ENCODE assay signal across 18 cellular contexts in the genomic region with DNA sequence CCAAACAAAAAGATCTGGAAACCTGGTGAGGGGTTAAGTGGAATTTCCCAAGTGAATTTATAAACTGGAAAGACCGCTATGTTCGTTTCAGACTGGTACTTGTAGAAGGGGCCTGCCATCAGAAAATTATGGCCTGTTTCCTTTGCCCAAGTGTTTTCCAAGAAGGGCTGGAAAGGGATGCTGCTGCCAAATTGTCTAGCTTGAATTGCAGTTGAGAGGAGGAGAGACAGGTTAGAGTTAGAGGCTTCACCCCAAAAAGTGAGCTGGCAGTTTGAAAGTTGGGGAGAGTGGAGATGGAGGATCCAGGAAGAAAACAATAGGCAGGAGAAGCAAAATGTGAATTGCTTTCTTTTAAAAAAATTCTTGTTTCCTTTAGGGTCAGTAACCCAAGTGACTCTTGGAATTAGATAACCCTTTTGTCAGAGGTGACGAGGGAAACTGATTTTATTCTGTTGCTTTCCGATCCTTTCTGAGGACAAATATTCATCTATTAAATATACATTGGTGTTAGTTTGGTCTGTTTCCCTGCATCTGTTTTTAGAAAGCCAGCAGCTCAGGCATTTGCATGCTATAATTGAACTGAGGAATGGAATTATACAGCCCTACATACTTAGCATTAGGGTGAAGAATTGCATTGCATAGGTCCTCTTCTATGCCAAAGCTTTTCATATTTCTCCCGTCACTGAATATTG.
A peak's percentile ranks its signal among the peaks of the same experiment; 100 is the strongest.
DNase-seq lines count a peak whose midpoint lies in the region; ATAC-seq and TF ChIP-seq lines count a peak whose summit lies in the region.
"Had no signal": no experiment of that assay in that cellular context is flagged by ENCODE, and none has a peak within 500 bp of the region (broad histone marks: within the 10 kb centered on the region; RNA-seq: fewer than 3 reads in every experiment).

No MANE protein-coding gene starts in this region.

- H3K27ac ChIP-seq in angular gyrus (ENCODE audit: low read depth, low read length) (peak overlapping the region; percentile 96), layer of hippocampus (ENCODE audit: low read depth, low read length) (peak overlapping the region; percentile 94), sigmoid colon (peak overlapping the region; percentile 72 to 91 (median 78))
- H3K27ac ChIP-seq: GM23248, SJSA1 had no signal

- DNase-seq in DMS79 (lab: John Stamatoyannopoulos, UW) (peak; percentile 27), sigmoid colon (no peak), posterior cingulate gyrus (no peak), HK-2 (ENCODE audit: unreplicated experiment) (no peak)
- no peak for DNase-seq in activated CD4-positive, alpha-beta T cell treated with anti-CD3 and anti-CD28 coated beads, Interleukin-2, amount 50 U/mL, for 4 hours
- DNase-seq: activated CD4-positive, alpha-beta T cell treated with anti-CD3 and anti-CD28 coated beads, Interleukin-2, amount 10 ng/mL, durations not matched to agents 7 days and 5 days; activated T-cell treated with anti-CD3 and anti-CD28 coated beads, Interleukin-2, amount 50 U/mL, for 48 hours; AML-193; amniotic stem cell; DMS 273 treated with DMSO at 0.1 percent for 48 hours; GM23248; MM.1S; stimulated activated naive CD4-positive, alpha-beta T cell treated with Interleukin-2 at 50 U/mL for 16 hours; T-helper 9 cell had no signal

- H3K27me3 ChIP-seq in layer of hippocampus (ENCODE audit: control insufficient read depth, insufficient read depth, low read length) (no peaks in the 10 kb centered on the region), sigmoid colon (no peaks in the 10 kb centered on the region)

- H3K9me3 ChIP-seq in sigmoid colon, result no peaks in the 10 kb centered on the region
- H3K9me3 ChIP-seq: SJSA1 had no signal

- no peak for TF ChIP-seq POLR2A in sigmoid colon (IDR thresholded peaks at IDR 0.05)

- intact Hi-C loops in sigmoid colon (cut with DNase I), result loop anchor here (5.0 kb wide), 1 partner anchor 81 kb away; the partner anchor contains the start of gene PRR15
- intact Hi-C loops in posterior cingulate gyrus (cut with DNase I), result no loop called here

- peaks cover 0 to 67% (median 54%) of the 10 kb centered on the region in 4 donors for H3K4me1 ChIP-seq in sigmoid colon

- no peak for ATAC-seq in GM21717 (IDR thresholded peaks at IDR 0.05; ENCODE audit: unreplicated experiment)

- no peak for TF ChIP-seq EP300 in sigmoid colon (IDR thresholded peaks at IDR 0.05)

- no peaks in the 10 kb centered on the region for H3K36me3 ChIP-seq in sigmoid colon
- H3K36me3 ChIP-seq: SJSA1 had no signal

- TF ChIP-seq CTCF in sigmoid colon (IDR thresholded peaks at IDR 0.05), result no peak

- peak overlapping the region; percentile 8 to 45 (median 24) for H3K4me3 ChIP-seq in sigmoid colon
- H3K4me3 ChIP-seq: GM23248, SJSA1 had no signal

- WGBS in sigmoid colon, 2 donors, result 60 to 65% methylated on average over 5 of the region's 5 CpGs
